In the genomic region with DNA sequence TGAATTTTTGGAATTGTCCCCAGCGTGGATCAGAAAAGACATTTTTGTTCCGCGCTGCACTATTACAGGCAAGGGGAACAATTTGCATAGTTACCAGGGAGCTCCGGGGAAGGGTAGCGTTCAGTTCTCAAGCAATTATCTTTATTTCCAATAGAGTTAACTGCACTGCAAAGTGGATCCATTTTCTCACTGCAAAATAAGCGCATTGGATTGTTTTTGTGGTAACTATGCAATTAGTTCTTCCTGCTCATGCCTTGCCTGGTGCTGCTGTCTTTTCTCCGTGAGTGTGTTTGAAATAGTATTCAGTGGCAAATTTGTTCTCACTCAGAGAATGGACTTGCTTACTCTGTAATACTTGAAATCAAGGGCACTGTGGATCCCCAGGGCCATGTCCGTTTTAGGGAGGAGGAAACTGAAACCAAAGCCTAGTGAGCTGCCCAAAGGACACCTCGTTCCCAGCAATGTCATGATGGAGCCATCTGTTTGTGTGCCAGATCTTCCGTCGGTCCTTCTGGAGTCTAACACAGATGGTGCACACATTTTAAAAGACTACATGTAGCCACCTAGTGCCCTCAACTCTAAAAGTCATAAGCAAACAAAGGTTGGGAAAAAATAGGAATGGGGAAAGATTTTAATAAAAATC, we compare ENCODE assay signal across 20 cellular contexts. TPM values are rescaled to one million over a fixed set of nuclear protein-coding genes. Genes with fewer than 3 reads are reported as not detected.
"Had no signal": no experiment of that assay in that cellular context is flagged by ENCODE, and none has a peak within 500 bp of the region (broad histone marks: within the 10 kb centered on the region; RNA-seq: fewer than 3 reads in every experiment).

No MANE protein-coding gene starts in this region.

- H3K36me3 ChIP-seq: adrenal gland, upper lobe of right lung had no signal

- H3K36me3 Mint-ChIP-seq: activated CD4-positive, alpha-beta memory T cell treated with anti-CD3 and anti-CD28 coated beads for 36 hours; activated naive CD4-positive, alpha-beta T cell treated with anti-CD3 and anti-CD28 coated beads, Interleukin-2, amount 50 U/mL, for 72 hours; mesothelial cell of epicardium; natural killer cell treated with Interleukin-12 subunit alpha and Interleukin-12 subunit beta and Interleukin-15 and Interleukin-18, amount 100 ng/mL, for 72 hours; stimulated activated naive B cell treated with anti-CD40 and anti-IgM and Interleukin-4, amounts not matched to agents 10 μg/mL and 1 μg/mL and 100 μg/mL, for 72 hours had no signal

- H3K4me1 Mint-ChIP-seq: activated CD4-positive, alpha-beta T cell treated with anti-CD3 and anti-CD28 coated beads for 36 hours; stimulated activated naive B cell treated with anti-CD40 and anti-IgM and Interleukin-4, amounts not matched to agents 10 μg/mL and 1 μg/mL and 100 μg/mL, for 72 hours; T-helper 17 cell had no signal

- FAIRE-seq: keratinocyte had no signal

- H3K4me3 ChIP-seq: adrenal gland, upper lobe of right lung had no signal

- H3K4me3 Mint-ChIP-seq: activated CD4-positive, alpha-beta memory T cell treated with anti-CD3 and anti-CD28 coated beads for 36 hours; activated CD4-positive, alpha-beta T cell treated with anti-CD3 and anti-CD28 coated beads for 36 hours; activated T-helper 1 cell treated with anti-CD3 and anti-CD28 coated beads, Interleukin-12 subunit alpha, Interleukin-12 subunit beta, Interleukin-2, Interleukin-4 antibody, amounts not matched to agents 30 ng/mL and 10 ng/mL and 1 ng/mL, durations not matched to agents 14 hours and 24 hours and 36 hours; dendritic cell treated with granulocyte-macrophage colony-stimulating factor and Interleukin-4, amounts not matched to agents 40 ng/mL and 50 ng/mL, for 4 days; mesothelial cell of epicardium; natural killer cell treated with Interleukin-12 subunit alpha and Interleukin-12 subunit beta and Interleukin-15 and Interleukin-18, amount 100 ng/mL, for 72 hours; stimulated activated naive B cell treated with anti-CD40 and anti-IgM and Interleukin-4, amounts not matched to agents 10 μg/mL and 1 μg/mL and 100 μg/mL, for 72 hours; T-helper 17 cell had no signal

- H3K4me1 ChIP-seq: adrenal gland, foreskin keratinocyte, upper lobe of right lung had no signal

- H3K9me3 ChIP-seq: adrenal gland, upper lobe of right lung had no signal

- ATAC-seq: activated CD4-positive, alpha-beta T cell treated with anti-CD3 and anti-CD28 coated beads for 36 hours; activated naive CD4-positive, alpha-beta T cell treated with anti-CD3 and anti-CD28 coated beads, Interleukin-2, amount 50 U/mL, for 72 hours; foreskin keratinocyte; natural killer cell treated with Interleukin-12 subunit alpha and Interleukin-12 subunit beta and Interleukin-15 and Interleukin-18, amount 100 ng/mL, for 72 hours; stimulated activated naive B cell treated with anti-CD40 and anti-IgM and Interleukin-4, amounts not matched to agents 10 μg/mL and 1 μg/mL and 100 μg/mL, for 72 hours; T-helper 17 cell; upper lobe of right lung had no signal

- DNase-seq: activated CD4-positive, alpha-beta memory T cell treated with anti-CD3 and anti-CD28 coated beads for 36 hours; activated CD4-positive, alpha-beta T cell treated with anti-CD3 and anti-CD28 coated beads for 36 hours; activated gamma-delta T cell treated with Interleukin-2 at 50 U/mL for 16 hours; activated T-cell treated with anti-CD3 and anti-CD28 coated beads for 4 hours; adrenal gland; effector CD8-positive, alpha-beta T cell; foreskin keratinocyte; stimulated activated naive B cell treated with anti-CD40 and anti-IgM and Interleukin-4, amounts not matched to agents 10 μg/mL and 1 μg/mL and 100 μg/mL, for 72 hours; T-helper 17 cell; upper lobe of right lung had no signal

- H3K27ac ChIP-seq: adrenal gland, foreskin keratinocyte, upper lobe of right lung, VCaP had no signal

- H3K27ac Mint-ChIP-seq: activated CD4-positive, alpha-beta memory T cell treated with anti-CD3 and anti-CD28 coated beads for 36 hours; activated CD4-positive, alpha-beta T cell treated with anti-CD3 and anti-CD28 coated beads for 36 hours; activated naive CD4-positive, alpha-beta T cell treated with anti-CD3 and anti-CD28 coated beads, Interleukin-2, amount 50 U/mL, for 72 hours; activated T-helper 1 cell treated with anti-CD3 and anti-CD28 coated beads, Interleukin-12 subunit alpha, Interleukin-12 subunit beta, Interleukin-2, Interleukin-4 antibody, amounts not matched to agents 30 ng/mL and 10 ng/mL and 1 ng/mL, durations not matched to agents 14 hours and 24 hours and 36 hours; dendritic cell treated with granulocyte-macrophage colony-stimulating factor and Interleukin-4, amounts not matched to agents 40 ng/mL and 50 ng/mL, for 4 days; mesothelial cell of epicardium; natural killer cell treated with Interleukin-12 subunit alpha and Interleukin-12 subunit beta and Interleukin-15 and Interleukin-18, amount 100 ng/mL, for 72 hours; stimulated activated naive B cell treated with anti-CD40 and anti-IgM and Interleukin-4, amounts not matched to agents 10 μg/mL and 1 μg/mL and 100 μg/mL, for 72 hours; T-helper 17 cell had no signal

- H3K9me3 Mint-ChIP-seq: activated CD4-positive, alpha-beta memory T cell treated with anti-CD3 and anti-CD28 coated beads for 36 hours; activated naive CD4-positive, alpha-beta T cell treated with anti-CD3 and anti-CD28 coated beads, Interleukin-2, amount 50 U/mL, for 72 hours; activated T-helper 1 cell treated with anti-CD3 and anti-CD28 coated beads, Interleukin-12 subunit alpha, Interleukin-12 subunit beta, Interleukin-2, Interleukin-4 antibody, amounts not matched to agents 30 ng/mL and 10 ng/mL and 1 ng/mL, durations not matched to agents 14 hours and 24 hours and 36 hours; dendritic cell treated with granulocyte-macrophage colony-stimulating factor and Interleukin-4, amounts not matched to agents 40 ng/mL and 50 ng/mL, for 4 days; mesothelial cell of epicardium; natural killer cell treated with Interleukin-12 subunit alpha and Interleukin-12 subunit beta and Interleukin-15 and Interleukin-18, amount 100 ng/mL, for 72 hours; stimulated activated naive B cell treated with anti-CD40 and anti-IgM and Interleukin-4, amounts not matched to agents 10 μg/mL and 1 μg/mL and 100 μg/mL, for 72 hours had no signal

RNA-seq across cellular contexts. Expression of gene PCK1, which starts 7.4 kb away (rescaled TPM):
- total RNA-seq: activated CD4-positive, alpha-beta memory T cell treated with anti-CD3 and anti-CD28 coated beads for 36 hours; activated CD4-positive, alpha-beta T cell treated with anti-CD3 and anti-CD28 coated beads for 36 hours; activated naive CD4-positive, alpha-beta T cell treated with anti-CD3 and anti-CD28 coated beads, Interleukin-2, amount 50 U/mL, for 72 hours; activated T-helper 1 cell treated with anti-CD3 and anti-CD28 coated beads, Interleukin-12 subunit alpha, Interleukin-12 subunit beta, Interleukin-2, Interleukin-4 antibody, amounts not matched to agents 30 ng/mL and 10 ng/mL and 1 ng/mL, durations not matched to agents 14 hours and 24 hours and 36 hours; foreskin keratinocyte; lung microvascular endothelial cell; mesothelial cell of epicardium; natural killer cell treated with Interleukin-12 subunit alpha and Interleukin-12 subunit beta and Interleukin-15 and Interleukin-18, amount 100 ng/mL, for 72 hours; T-helper 17 cell had no signal
- polyA plus RNA-seq: fibroblast of lung, foreskin keratinocyte, keratinocyte had no signal

RNA-seq across cellular contexts. Expression of gene CTCFL, which starts 28.6 kb away (rescaled TPM):
- total RNA-seq: activated CD4-positive, alpha-beta memory T cell treated with anti-CD3 and anti-CD28 coated beads for 36 hours; activated CD4-positive, alpha-beta T cell treated with anti-CD3 and anti-CD28 coated beads for 36 hours; activated naive CD4-positive, alpha-beta T cell treated with anti-CD3 and anti-CD28 coated beads, Interleukin-2, amount 50 U/mL, for 72 hours; activated T-helper 1 cell treated with anti-CD3 and anti-CD28 coated beads, Interleukin-12 subunit alpha, Interleukin-12 subunit beta, Interleukin-2, Interleukin-4 antibody, amounts not matched to agents 30 ng/mL and 10 ng/mL and 1 ng/mL, durations not matched to agents 14 hours and 24 hours and 36 hours; cerebellum; fibroblast of lung; foreskin keratinocyte; lung microvascular endothelial cell; natural killer cell treated with Interleukin-12 subunit alpha and Interleukin-12 subunit beta and Interleukin-15 and Interleukin-18, amount 100 ng/mL, for 72 hours; T-helper 17 cell; upper lobe of right lung had no signal
- polyA plus RNA-seq: fibroblast of lung, foreskin keratinocyte, keratinocyte had no signal
